In genomic region chr7:23488714-23489113, GRCh38 we compare ENCODE assay signal across 1 cellular context. TPM values are rescaled to one million over a fixed set of nuclear protein-coding genes. Genes with fewer than 3 reads are reported as not detected.
"Had no signal": no experiment of that assay in that cellular context is flagged by ENCODE, and none has a peak within 500 bp of the region (broad histone marks: within the 10 kb centered on the region; RNA-seq: fewer than 3 reads in every experiment).

No MANE protein-coding gene starts in this region.

RNA-seq across cellular contexts. Expression of gene IGF2BP3, which starts 18.4 kb away (rescaled TPM):
- total RNA-seq: left ventricle myocardium superior had no signal
